In genomic region chr19:1261512-1261862, GRCh38 we compare ENCODE assay signal across 1 cellular context.
A peak's percentile ranks its signal among the peaks of the same experiment; 100 is the strongest.
TF ChIP-seq lines count a peak whose summit lies in the region.

No MANE protein-coding gene starts in this region.

TF ChIP-seq in HEK293, 187 proteins besides CTCF, POLR2A, EP300 and RAD21 (continued from another document):
- TF ChIP-seq BCL11A (tag by site-specific recombination; IDR thresholded peaks at IDR 0.05; ENCODE audit: low read depth) (no peak), ZIC2 (tag by site-specific recombination; IDR thresholded peaks at IDR 0.05) (0 out of 2 replicates have a peak, but pooled peaks have one; percentile 3), ZNF37A (tag by site-specific recombination; IDR thresholded peaks at IDR 0.05) (no peak), IKZF3 (tag by site-specific recombination; IDR thresholded peaks at IDR 0.05) (no peak), ZNF341 (tag by site-specific recombination; IDR thresholded peaks at IDR 0.05; ENCODE audit: low read depth) (peak; percentile 87), ZNF211 (tag by site-specific recombination; IDR thresholded peaks at IDR 0.05; ENCODE audit: low read depth) (no peak), PRDM10 (tag by site-specific recombination; IDR thresholded peaks at IDR 0.05) (no peak), ELK4 (IDR thresholded peaks at IDR 0.05; ENCODE audit: borderline replicate concordance, low read depth, low read length) (no peak)
